In the genomic region with DNA sequence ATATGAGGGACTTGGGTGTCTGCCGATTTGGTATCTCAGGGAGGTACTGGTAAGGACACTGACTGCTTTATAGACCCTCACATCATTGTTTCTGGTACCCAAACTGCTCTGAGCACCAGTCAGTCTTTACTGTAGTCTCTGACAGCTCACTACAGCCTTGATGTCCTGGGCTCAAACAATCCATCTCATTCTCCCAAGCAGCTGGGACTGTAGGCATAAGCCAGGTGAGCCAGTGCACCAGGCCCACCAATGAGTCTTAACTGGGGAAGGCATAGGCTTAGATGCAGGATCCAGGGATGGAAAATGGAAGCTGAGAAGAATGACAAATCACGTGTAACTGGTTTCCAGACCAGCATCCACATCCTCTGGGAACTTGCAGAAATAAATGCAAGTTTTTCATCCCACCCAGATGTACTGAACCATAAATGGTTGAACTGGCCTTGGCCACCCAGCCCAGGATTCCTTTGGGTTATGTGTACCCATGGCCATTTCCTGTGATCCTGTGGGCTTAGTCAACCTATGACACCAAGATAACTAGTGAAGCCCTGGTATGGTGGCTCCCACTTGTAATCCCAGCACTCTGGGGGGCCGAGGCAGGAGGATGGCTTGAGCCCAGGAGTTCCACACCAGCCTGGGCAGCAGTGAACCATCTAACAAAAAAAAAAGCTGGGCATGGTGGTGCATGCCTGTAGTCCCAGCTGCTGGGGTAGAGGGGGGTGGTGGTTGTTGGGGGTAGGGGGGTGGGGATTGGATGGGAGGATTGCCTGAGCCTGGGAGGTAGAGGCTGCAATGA, we compare ENCODE assay signal across 1 cellular context.
TF ChIP-seq lines count a peak whose summit lies in the region.

No MANE protein-coding gene starts in this region.

TF ChIP-seq in HepG2, 621 proteins besides CTCF, POLR2A, EP300 and RAD21 (continued from another document and continues in another):
- no peak for TF ChIP-seq HNRNPK (IDR thresholded peaks at IDR 0.05; ENCODE audit: low read depth, low read length, poor library complexity, severe bottlenecking)
- TF ChIP-seq, protein P1, sequence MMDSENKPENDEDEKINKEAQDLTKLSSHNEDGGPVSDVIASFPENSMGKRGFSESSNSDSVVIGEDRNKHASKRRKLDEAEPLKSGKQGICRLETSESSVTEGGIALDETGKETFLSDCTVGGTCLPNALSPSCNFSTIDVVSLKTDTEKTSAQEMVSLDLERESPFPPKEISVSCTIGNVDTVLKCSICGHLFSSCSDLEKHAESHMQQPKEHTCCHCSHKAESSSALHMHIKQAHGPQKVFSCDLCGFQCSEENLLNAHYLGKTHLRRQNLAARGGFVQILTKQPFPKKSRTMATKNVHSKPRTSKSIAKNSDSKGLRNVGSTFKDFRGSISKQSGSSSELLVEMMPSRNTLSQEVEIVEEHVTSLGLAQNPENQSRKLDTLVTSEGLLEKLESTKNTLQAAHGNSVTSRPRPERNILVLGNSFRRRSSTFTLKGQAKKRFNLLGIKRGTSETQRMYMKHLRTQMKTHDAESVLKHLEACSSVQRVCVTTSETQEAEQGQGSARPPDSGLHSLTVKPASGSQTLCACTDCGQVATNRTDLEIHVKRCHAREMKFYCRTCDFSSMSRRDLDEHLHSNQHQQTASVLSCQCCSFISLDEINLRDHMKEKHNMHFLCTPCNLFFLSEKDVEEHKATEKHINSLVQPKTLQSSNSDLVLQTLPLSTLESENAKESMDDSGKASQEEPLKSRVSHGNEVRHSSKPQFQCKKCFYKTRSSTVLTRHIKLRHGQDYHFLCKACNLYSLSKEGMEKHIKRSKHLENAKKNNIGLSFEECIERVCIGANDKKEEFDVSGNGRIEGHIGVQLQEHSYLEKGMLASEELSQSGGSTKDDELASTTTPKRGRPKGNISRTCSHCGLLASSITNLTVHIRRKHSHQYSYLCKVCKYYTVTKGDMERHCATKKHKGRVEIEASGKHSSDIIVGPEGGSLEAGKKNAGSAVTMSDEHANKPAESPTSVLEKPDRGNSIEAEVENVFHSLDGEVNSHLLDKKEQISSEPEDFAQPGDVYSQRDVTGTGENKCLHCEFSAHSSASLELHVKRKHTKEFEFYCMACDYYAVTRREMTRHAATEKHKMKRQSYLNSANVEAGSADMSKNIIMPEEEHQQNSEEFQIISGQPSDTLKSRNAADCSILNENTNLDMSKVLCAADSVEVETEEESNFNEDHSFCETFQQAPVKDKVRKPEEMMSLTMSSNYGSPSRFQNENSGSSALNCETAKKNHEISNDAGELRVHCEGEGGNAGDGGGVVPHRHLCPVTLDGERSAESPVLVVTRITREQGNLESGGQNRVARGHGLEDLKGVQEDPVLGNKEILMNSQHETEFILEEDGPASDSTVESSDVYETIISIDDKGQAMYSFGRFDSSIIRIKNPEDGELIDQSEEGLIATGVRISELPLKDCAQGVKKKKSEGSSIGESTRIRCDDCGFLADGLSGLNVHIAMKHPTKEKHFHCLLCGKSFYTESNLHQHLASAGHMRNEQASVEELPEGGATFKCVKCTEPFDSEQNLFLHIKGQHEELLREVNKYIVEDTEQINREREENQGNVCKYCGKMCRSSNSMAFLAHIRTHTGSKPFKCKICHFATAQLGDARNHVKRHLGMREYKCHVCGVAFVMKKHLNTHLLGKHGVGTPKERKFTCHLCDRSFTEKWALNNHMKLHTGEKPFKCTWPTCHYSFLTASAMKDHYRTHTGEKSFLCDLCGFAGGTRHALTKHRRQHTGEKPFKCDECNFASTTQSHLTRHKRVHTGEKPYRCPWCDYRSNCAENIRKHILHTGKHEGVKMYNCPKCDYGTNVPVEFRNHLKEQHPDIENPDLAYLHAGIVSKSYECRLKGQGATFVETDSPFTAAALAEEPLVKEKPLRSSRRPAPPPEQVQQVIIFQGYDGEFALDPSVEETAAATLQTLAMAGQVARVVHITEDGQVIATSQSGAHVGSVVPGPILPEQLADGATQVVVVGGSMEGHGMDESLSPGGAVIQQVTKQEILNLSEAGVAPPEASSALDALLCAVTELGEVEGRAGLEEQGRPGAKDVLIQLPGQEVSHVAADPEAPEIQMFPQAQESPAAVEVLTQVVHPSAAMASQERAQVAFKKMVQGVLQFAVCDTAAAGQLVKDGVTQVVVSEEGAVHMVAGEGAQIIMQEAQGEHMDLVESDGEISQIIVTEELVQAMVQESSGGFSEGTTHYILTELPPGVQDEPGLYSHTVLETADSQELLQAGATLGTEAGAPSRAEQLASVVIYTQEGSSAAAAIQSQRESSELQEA (CRISPR knock-in tag; IDR thresholded peaks at IDR 0.05; ENCODE audit: not compliant biosample characterization): no peak
- TF ChIP-seq, protein P2, sequence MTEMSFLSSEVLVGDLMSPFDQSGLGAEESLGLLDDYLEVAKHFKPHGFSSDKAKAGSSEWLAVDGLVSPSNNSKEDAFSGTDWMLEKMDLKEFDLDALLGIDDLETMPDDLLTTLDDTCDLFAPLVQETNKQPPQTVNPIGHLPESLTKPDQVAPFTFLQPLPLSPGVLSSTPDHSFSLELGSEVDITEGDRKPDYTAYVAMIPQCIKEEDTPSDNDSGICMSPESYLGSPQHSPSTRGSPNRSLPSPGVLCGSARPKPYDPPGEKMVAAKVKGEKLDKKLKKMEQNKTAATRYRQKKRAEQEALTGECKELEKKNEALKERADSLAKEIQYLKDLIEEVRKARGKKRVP (CRISPR knock-in tag; IDR thresholded peaks at IDR 0.05): peak in 1 of 2 experiments; percentile 13; a peak in 1 of 4 replicates
- 0 out of 2 replicates have a peak, but pooled peaks have one; percentile 28 for TF ChIP-seq ZNF780A (CRISPR knock-in tag; IDR thresholded peaks at IDR 0.05)
- peak; percentile 27 for TF ChIP-seq ZEB1 (IDR thresholded peaks at IDR 0.05; ENCODE audit: insufficient replicate concordance, low read depth)
- peak; percentile 38; the same call in 1 of the 2 replicates for TF ChIP-seq ARNTL (CRISPR knock-in tag; IDR thresholded peaks at IDR 0.05)
- TF ChIP-seq NRL (CRISPR knock-in tag; IDR thresholded peaks at IDR 0.05; ENCODE audit: borderline replicate concordance): no peak
- no peak for TF ChIP-seq NFKB2 (CRISPR knock-in tag; IDR thresholded peaks at IDR 0.05; ENCODE audit: borderline replicate concordance)
- no peak for TF ChIP-seq NAIF1 (CRISPR knock-in tag; IDR thresholded peaks at IDR 0.05; ENCODE audit: borderline replicate concordance)
- TF ChIP-seq, protein P3, sequence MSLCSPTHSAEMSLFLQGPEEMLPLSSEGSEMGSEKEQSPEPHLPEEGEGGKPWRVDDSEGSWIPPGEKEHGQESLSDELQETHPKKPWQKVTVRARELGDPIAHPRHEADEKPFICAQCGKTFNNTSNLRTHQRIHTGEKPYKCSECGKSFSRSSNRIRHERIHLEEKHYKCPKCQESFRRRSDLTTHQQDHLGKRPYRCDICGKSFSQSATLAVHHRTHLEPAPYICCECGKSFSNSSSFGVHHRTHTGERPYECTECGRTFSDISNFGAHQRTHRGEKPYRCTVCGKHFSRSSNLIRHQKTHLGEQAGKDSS (CRISPR knock-in tag; IDR thresholded peaks at IDR 0.05; ENCODE audit: borderline replicate concordance, low read depth): no peak
- TF ChIP-seq, protein P4, sequence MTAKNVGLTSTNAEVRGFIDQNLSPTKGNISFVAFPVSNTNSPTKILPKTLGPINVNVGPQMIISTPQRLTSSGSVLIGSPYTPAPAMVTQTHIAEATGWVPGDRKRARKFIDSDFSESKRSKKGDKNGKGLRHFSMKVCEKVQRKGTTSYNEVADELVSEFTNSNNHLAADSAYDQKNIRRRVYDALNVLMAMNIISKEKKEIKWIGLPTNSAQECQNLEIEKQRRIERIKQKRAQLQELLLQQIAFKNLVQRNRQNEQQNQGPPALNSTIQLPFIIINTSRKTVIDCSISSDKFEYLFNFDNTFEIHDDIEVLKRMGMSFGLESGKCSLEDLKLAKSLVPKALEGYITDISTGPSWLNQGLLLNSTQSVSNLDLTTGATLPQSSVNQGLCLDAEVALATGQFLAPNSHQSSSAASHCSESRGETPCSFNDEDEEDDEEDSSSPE (CRISPR knock-in tag; IDR thresholded peaks at IDR 0.05): 0 out of 2 replicates have a peak, but pooled peaks have one; percentile 17
- TF ChIP-seq SMAD3 (CRISPR knock-in tag; IDR thresholded peaks at IDR 0.05): no peak
- no peak for TF ChIP-seq ZBTB7A (CRISPR knock-in tag; IDR thresholded peaks at IDR 0.05)
- no peak for TF ChIP-seq SOX6 (IDR thresholded peaks at IDR 0.05)
- TF ChIP-seq SOX6 (CRISPR knock-in tag; IDR thresholded peaks at IDR 0.05): 0 out of 2 replicates have a peak, but pooled peaks have one; percentile 12
- TF ChIP-seq FOXO1 (CRISPR knock-in tag; IDR thresholded peaks at IDR 0.05): no peak
- TF ChIP-seq GPN1 (CRISPR knock-in tag; IDR thresholded peaks at IDR 0.05; ENCODE audit: borderline replicate concordance): no peak
- TF ChIP-seq ATRX (CRISPR knock-in tag; IDR thresholded peaks at IDR 0.05; ENCODE audit: borderline replicate concordance): no peak
- TF ChIP-seq, protein P5, sequence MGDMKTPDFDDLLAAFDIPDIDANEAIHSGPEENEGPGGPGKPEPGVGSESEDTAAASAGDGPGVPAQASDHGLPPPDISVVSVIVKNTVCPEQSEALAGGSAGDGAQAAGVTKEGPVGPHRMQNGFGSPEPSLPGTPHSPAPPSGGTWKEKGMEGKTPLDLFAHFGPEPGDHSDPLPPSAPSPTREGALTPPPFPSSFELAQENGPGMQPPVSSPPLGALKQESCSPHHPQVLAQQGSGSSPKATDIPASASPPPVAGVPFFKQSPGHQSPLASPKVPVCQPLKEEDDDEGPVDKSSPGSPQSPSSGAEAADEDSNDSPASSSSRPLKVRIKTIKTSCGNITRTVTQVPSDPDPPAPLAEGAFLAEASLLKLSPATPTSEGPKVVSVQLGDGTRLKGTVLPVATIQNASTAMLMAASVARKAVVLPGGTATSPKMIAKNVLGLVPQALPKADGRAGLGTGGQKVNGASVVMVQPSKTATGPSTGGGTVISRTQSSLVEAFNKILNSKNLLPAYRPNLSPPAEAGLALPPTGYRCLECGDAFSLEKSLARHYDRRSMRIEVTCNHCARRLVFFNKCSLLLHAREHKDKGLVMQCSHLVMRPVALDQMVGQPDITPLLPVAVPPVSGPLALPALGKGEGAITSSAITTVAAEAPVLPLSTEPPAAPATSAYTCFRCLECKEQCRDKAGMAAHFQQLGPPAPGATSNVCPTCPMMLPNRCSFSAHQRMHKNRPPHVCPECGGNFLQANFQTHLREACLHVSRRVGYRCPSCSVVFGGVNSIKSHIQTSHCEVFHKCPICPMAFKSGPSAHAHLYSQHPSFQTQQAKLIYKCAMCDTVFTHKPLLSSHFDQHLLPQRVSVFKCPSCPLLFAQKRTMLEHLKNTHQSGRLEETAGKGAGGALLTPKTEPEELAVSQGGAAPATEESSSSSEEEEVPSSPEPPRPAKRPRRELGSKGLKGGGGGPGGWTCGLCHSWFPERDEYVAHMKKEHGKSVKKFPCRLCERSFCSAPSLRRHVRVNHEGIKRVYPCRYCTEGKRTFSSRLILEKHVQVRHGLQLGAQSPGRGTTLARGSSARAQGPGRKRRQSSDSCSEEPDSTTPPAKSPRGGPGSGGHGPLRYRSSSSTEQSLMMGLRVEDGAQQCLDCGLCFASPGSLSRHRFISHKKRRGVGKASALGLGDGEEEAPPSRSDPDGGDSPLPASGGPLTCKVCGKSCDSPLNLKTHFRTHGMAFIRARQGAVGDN (CRISPR knock-in tag; IDR thresholded peaks at IDR 0.05): peak; percentile 30; the same call in 1 of the 2 replicates
- TF ChIP-seq, protein P6, sequence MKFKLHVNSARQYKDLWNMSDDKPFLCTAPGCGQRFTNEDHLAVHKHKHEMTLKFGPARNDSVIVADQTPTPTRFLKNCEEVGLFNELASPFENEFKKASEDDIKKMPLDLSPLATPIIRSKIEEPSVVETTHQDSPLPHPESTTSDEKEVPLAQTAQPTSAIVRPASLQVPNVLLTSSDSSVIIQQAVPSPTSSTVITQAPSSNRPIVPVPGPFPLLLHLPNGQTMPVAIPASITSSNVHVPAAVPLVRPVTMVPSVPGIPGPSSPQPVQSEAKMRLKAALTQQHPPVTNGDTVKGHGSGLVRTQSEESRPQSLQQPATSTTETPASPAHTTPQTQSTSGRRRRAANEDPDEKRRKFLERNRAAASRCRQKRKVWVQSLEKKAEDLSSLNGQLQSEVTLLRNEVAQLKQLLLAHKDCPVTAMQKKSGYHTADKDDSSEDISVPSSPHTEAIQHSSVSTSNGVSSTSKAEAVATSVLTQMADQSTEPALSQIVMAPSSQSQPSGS (CRISPR knock-in tag; IDR thresholded peaks at IDR 0.05): no peak
- TF ChIP-seq, protein P7, sequence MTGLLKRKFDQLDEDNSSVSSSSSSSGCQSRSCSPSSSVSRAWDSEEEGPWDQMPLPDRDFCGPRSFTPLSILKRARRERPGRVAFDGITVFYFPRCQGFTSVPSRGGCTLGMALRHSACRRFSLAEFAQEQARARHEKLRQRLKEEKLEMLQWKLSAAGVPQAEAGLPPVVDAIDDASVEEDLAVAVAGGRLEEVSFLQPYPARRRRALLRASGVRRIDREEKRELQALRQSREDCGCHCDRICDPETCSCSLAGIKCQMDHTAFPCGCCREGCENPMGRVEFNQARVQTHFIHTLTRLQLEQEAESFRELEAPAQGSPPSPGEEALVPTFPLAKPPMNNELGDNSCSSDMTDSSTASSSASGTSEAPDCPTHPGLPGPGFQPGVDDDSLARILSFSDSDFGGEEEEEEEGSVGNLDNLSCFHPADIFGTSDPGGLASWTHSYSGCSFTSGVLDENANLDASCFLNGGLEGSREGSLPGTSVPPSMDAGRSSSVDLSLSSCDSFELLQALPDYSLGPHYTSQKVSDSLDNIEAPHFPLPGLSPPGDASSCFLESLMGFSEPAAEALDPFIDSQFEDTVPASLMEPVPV (CRISPR knock-in tag; IDR thresholded peaks at IDR 0.05): no peak; the same call in 1 of the 2 replicates
- TF ChIP-seq ZMYM2 (CRISPR knock-in tag; IDR thresholded peaks at IDR 0.05): no peak
- TF ChIP-seq, protein P8, sequence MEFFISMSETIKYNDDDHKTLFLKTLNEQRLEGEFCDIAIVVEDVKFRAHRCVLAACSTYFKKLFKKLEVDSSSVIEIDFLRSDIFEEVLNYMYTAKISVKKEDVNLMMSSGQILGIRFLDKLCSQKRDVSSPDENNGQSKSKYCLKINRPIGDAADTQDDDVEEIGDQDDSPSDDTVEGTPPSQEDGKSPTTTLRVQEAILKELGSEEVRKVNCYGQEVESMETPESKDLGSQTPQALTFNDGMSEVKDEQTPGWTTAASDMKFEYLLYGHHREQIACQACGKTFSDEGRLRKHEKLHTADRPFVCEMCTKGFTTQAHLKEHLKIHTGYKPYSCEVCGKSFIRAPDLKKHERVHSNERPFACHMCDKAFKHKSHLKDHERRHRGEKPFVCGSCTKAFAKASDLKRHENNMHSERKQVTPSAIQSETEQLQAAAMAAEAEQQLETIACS (CRISPR knock-in tag; IDR thresholded peaks at IDR 0.05): peak; percentile 21; the same call in 1 of the 2 replicates
- no peak for TF ChIP-seq ZNF567 (CRISPR knock-in tag; IDR thresholded peaks at IDR 0.05; ENCODE audit: borderline replicate concordance)
- TF ChIP-seq ZNF12 (CRISPR knock-in tag; IDR thresholded peaks at IDR 0.05): no peak
- TF ChIP-seq, protein P9, sequence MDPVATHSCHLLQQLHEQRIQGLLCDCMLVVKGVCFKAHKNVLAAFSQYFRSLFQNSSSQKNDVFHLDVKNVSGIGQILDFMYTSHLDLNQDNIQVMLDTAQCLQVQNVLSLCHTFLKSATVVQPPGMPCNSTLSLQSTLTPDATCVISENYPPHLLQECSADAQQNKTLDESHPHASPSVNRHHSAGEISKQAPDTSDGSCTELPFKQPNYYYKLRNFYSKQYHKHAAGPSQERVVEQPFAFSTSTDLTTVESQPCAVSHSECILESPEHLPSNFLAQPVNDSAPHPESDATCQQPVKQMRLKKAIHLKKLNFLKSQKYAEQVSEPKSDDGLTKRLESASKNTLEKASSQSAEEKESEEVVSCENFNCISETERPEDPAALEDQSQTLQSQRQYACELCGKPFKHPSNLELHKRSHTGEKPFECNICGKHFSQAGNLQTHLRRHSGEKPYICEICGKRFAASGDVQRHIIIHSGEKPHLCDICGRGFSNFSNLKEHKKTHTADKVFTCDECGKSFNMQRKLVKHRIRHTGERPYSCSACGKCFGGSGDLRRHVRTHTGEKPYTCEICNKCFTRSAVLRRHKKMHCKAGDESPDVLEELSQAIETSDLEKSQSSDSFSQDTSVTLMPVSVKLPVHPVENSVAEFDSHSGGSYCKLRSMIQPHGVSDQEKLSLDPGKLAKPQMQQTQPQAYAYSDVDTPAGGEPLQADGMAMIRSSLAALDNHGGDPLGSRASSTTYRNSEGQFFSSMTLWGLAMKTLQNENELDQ (CRISPR knock-in tag; IDR thresholded peaks at IDR 0.05; ENCODE audit: borderline replicate concordance): 0 out of 2 replicates have a peak, but pooled peaks have one; percentile 27
- no peak for TF ChIP-seq CHCHD3 (CRISPR knock-in tag; IDR thresholded peaks at IDR 0.05)
